In the genomic region with DNA sequence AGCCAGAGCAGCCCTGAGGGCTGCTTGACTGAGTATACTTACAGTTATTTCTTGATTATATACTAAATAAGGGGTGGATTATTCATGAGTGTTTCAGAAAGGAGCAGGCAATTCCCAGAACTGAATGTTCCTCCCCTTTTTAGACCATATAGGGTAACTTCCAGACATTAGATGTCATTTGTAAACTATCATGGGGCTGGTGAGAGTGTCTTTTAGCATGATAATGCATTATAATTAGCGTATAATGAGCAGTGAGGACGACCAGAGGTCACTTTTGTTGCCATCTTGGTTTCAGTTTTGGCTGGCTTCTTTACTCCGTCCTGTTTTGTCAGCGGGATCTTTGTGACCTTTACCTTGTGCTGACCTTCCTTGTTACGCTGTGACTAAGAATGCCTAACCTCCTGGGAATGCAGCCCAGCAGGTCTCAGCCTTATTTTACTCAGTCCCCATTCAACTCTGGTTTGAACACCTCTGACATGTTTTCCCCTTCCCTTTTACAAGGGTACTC, we compare ENCODE assay signal across 1 cellular context.
TF ChIP-seq lines count a peak whose summit lies in the region.

No MANE protein-coding gene starts in this region.

TF ChIP-seq in HCT116, 20 proteins besides CTCF, POLR2A, EP300 and RAD21 (continued from another document):
- TF ChIP-seq, protein P1, sequence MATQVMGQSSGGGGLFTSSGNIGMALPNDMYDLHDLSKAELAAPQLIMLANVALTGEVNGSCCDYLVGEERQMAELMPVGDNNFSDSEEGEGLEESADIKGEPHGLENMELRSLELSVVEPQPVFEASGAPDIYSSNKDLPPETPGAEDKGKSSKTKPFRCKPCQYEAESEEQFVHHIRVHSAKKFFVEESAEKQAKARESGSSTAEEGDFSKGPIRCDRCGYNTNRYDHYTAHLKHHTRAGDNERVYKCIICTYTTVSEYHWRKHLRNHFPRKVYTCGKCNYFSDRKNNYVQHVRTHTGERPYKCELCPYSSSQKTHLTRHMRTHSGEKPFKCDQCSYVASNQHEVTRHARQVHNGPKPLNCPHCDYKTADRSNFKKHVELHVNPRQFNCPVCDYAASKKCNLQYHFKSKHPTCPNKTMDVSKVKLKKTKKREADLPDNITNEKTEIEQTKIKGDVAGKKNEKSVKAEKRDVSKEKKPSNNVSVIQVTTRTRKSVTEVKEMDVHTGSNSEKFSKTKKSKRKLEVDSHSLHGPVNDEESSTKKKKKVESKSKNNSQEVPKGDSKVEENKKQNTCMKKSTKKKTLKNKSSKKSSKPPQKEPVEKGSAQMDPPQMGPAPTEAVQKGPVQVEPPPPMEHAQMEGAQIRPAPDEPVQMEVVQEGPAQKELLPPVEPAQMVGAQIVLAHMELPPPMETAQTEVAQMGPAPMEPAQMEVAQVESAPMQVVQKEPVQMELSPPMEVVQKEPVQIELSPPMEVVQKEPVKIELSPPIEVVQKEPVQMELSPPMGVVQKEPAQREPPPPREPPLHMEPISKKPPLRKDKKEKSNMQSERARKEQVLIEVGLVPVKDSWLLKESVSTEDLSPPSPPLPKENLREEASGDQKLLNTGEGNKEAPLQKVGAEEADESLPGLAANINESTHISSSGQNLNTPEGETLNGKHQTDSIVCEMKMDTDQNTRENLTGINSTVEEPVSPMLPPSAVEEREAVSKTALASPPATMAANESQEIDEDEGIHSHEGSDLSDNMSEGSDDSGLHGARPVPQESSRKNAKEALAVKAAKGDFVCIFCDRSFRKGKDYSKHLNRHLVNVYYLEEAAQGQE (IDR thresholded peaks at IDR 0.05; ENCODE audit: low read depth): no peak
- TF ChIP-seq, protein P2, sequence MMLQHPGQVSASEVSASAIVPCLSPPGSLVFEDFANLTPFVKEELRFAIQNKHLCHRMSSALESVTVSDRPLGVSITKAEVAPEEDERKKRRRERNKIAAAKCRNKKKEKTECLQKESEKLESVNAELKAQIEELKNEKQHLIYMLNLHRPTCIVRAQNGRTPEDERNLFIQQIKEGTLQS (IDR thresholded peaks at IDR 0.05): no peak
- peak; percentile 54; the same call in 1 of the 2 replicates for TF ChIP-seq SRF (IDR thresholded peaks at IDR 0.05; ENCODE audit: low read depth)
- TF ChIP-seq SP1 (IDR thresholded peaks at IDR 0.05; ENCODE audit: low read depth): peak; percentile 94
- peak; percentile 61; the same call in 1 of the 2 replicates for TF ChIP-seq SIN3A (IDR thresholded peaks at IDR 0.05; ENCODE audit: low read depth)
- TF ChIP-seq YY1 (IDR thresholded peaks at IDR 0.05; ENCODE audit: extremely low read depth, insufficient replicate concordance, low read depth, low read length): peak; percentile 71
- TF ChIP-seq EGR1 (IDR thresholded peaks at IDR 0.05; ENCODE audit: low read depth): no peak
- TF ChIP-seq EZH2phosphoT487 (IDR thresholded peaks at IDR 0.05; ENCODE audit: borderline replicate concordance): no peak
- peak; percentile 86 for TF ChIP-seq JUND (IDR thresholded peaks at IDR 0.05)
- TF ChIP-seq POLR2AphosphoS5 (IDR thresholded peaks at IDR 0.05; ENCODE audit: low read depth, low read length): peak; percentile 34; the same call in 1 of the 2 replicates
- no peak for TF ChIP-seq ZFX (IDR thresholded peaks at IDR 0.05)
- TF ChIP-seq CEBPB (IDR thresholded peaks at IDR 0.05; ENCODE audit: low read depth): peak; percentile 58; the same call in 1 of the 2 replicates
- TF ChIP-seq, protein P3, sequence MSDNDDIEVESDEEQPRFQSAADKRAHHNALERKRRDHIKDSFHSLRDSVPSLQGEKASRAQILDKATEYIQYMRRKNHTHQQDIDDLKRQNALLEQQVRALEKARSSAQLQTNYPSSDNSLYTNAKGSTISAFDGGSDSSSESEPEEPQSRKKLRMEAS (IDR thresholded peaks at IDR 0.05): peak; percentile 42; the same call in 1 of the 2 replicates
